Comparison of ENCODE assay signal across 28 cellular contexts in the genomic region with DNA sequence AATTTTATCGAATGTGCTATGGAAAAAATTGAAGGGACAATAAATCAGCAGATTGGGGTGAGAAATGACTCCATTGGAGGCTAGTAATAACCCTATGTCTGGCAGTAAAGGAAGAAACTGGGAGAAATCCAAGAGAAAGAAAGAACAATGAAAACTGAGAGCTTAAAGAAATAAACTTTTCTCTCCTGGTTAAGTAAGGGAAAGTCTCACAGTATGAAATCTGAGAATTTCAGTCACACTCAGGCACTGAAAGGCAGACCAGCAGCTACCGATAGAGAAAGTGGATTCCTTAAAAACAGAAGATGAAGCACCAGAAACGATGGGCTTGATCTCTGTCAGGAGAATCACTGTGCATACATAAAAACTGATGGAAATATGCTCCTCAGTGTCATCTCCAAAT.
"Had no signal": no experiment of that assay in that cellular context is flagged by ENCODE, and none has a peak within 500 bp of the region (broad histone marks: within the 10 kb centered on the region; RNA-seq: fewer than 3 reads in every experiment).

No MANE protein-coding gene starts in this region.

- H3K36me3 Mint-ChIP-seq: mesothelial cell of epicardium; naive B cell; natural killer cell; stimulated activated effector memory CD8-positive, alpha-beta T cell treated with anti-CD3 and anti-CD28 coated beads, Interleukin-12 subunit alpha, Interleukin-12 subunit beta, amount 100 ng/mL, for 72 hours; type B pancreatic cell had no signal

- H3K27ac Mint-ChIP-seq: mesothelial cell of epicardium; naive B cell; natural killer cell; stimulated activated effector memory CD8-positive, alpha-beta T cell treated with anti-CD3 and anti-CD28 coated beads, Interleukin-12 subunit alpha, Interleukin-12 subunit beta, amount 100 ng/mL, for 72 hours; stimulated activated naive CD8-positive, alpha-beta T cell treated with anti-CD3 and anti-CD28 coated beads, Interleukin-15, Interleukin-2, amounts not matched to agents 100 ng/mL and 50 ng/mL, for 24 hours; type B pancreatic cell had no signal

- DNase-seq: heart right ventricle; islet precursor cell; left cardiac atrium; lower lobe of right lung; mesendoderm; naive B cell; natural killer cell; occipital lobe; pancreas; posterior cingulate gyrus; retina; right cardiac atrium; stimulated activated CD4-positive, alpha-beta T cell treated with anti-CD3 and anti-CD28 coated beads, Interleukin-4, amount 100 ng/mL, for 24 hours; stimulated activated naive CD4-positive, alpha-beta T cell; tibial artery; uterus had no signal

- H3K36me3 ChIP-seq: heart right ventricle, lower lobe of right lung, neutrophil, pancreas, prostate gland, suprapubic skin, thoracic aorta, tibial artery, uterus had no signal

- H2AFZ ChIP-seq: hepatocyte had no signal

- H3K4me1 ChIP-seq: lower lobe of right lung, pancreas, prostate gland, suprapubic skin, uterus had no signal

- H3K4me2 ChIP-seq: hepatocyte had no signal

- ATAC-seq: heart right ventricle; left cardiac atrium; left lobe of liver; lower lobe of right lung; natural killer cell; pancreas; right cardiac atrium; sciatic nerve; stimulated activated effector memory CD8-positive, alpha-beta T cell treated with anti-CD3 and anti-CD28 coated beads, Interleukin-12 subunit alpha, Interleukin-12 subunit beta, amount 100 ng/mL, for 72 hours had no signal

- H3K9me3 ChIP-seq: lower lobe of right lung, neutrophil, pancreas, prostate gland, suprapubic skin, thoracic aorta, tibial artery, uterus had no signal

- H3K79me2 ChIP-seq: hepatocyte had no signal

- H3K4me3 ChIP-seq: heart right ventricle, hepatocyte, lower lobe of right lung, pancreas, prostate gland, skin epidermis, suprapubic skin, thoracic aorta, tibial artery, uterus had no signal

- H3K27me3 Mint-ChIP-seq: type B pancreatic cell had no signal

- H3K27me3 ChIP-seq: heart right ventricle, hepatocyte, neutrophil, pancreas, suprapubic skin, tibial artery, uterus had no signal

- H3K27ac ChIP-seq: heart right ventricle, hepatocyte, lower lobe of right lung, neutrophil, pancreas, prostate gland, skin epidermis, suprapubic skin, thoracic aorta, tibial artery, uterus had no signal

- H3K9me3 Mint-ChIP-seq: stimulated activated naive CD8-positive, alpha-beta T cell treated with anti-CD3 and anti-CD28 coated beads, Interleukin-15, Interleukin-2, amounts not matched to agents 100 ng/mL and 50 ng/mL, for 24 hours had no signal

- H3K4me1 Mint-ChIP-seq: naive B cell; natural killer cell; stimulated activated effector memory CD8-positive, alpha-beta T cell treated with anti-CD3 and anti-CD28 coated beads, Interleukin-12 subunit alpha, Interleukin-12 subunit beta, amount 100 ng/mL, for 72 hours had no signal

- H3K4me3 Mint-ChIP-seq: mesothelial cell of epicardium; naive B cell; natural killer cell; stimulated activated effector memory CD8-positive, alpha-beta T cell treated with anti-CD3 and anti-CD28 coated beads, Interleukin-12 subunit alpha, Interleukin-12 subunit beta, amount 100 ng/mL, for 72 hours; stimulated activated naive CD8-positive, alpha-beta T cell treated with anti-CD3 and anti-CD28 coated beads, Interleukin-15, Interleukin-2, amounts not matched to agents 100 ng/mL and 50 ng/mL, for 24 hours; type B pancreatic cell had no signal
